ENCODE assay signal across 10 cellular contexts in the genomic region with DNA sequence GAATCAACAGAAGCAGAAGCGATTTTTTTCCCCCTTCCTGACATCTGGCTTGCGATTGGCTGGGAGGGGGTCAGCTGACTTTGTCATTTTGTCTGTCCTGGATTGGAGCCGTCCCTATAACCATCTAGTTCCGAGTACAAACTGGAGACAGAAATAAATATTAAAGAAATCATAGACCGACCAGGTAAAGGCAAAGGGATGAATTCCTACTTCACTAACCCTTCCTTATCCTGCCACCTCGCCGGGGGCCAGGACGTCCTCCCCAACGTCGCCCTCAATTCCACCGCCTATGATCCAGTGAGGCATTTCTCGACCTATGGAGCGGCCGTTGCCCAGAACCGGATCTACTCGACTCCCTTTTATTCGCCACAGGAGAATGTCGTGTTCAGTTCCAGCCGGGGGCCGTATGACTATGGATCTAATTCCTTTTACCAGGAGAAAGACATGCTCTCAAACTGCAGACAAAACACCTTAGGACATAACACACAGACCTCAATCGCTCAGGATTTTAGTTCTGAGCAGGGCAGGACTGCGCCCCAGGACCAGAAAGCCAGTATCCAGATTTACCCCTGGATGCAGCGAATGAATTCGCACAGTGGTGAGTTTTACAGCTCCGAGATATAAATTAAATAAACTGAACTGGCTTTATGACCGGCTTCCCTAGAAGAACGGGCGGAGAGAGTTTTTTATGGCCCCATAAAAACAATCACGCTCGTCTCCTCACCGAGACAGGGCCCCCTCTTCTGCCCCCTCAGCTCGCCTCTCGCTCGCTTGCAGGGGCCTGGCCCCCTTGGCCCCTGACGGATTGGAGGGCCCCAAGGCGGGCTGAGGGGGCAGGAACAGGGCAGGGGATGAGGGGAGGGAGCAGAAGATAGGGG. TPM values are rescaled to one million over a fixed set of nuclear protein-coding genes. Genes with fewer than 3 reads are reported as not detected.
A peak's percentile ranks its signal among the peaks of the same experiment; 100 is the strongest.
DNase-seq lines count a peak whose midpoint lies in the region; ATAC-seq and TF ChIP-seq lines count a peak whose summit lies in the region.
"Had no signal": no experiment of that assay in that cellular context is flagged by ENCODE, and none has a peak within 500 bp of the region (broad histone marks: within the 10 kb centered on the region; RNA-seq: fewer than 3 reads in every experiment).

Gene HOXC6, plus strand, starts transcription at position 117 of the 878 bp plus-strand sequence. Its CDS starts 82 bp downstream, at position 199.

- no peak for TF ChIP-seq CTCF in HFFc6 (IDR thresholded peaks at IDR 0.05)

- peaks cover 98% of the 10 kb centered on the region for H3K27me3 Mint-ChIP-seq in activated naive CD8-positive, alpha-beta T cell treated with anti-CD3 and anti-CD28 coated beads for 36 hours
- H3K27me3 Mint-ChIP-seq in HFFc6 (ENCODE audit: insufficient read depth) = peaks cover 72% of the 10 kb centered on the region

- peaks cover 33% of the 10 kb centered on the region for H3K4me1 Mint-ChIP-seq in activated naive CD8-positive, alpha-beta T cell treated with anti-CD3 and anti-CD28 coated beads for 36 hours
- H3K4me1 Mint-ChIP-seq in HFFc6 (ENCODE audit: low read depth) = peaks cover 16% of the 10 kb centered on the region; the same call in 1 of the 2 replicates

- no peak within 1 kb of the TSS for H3K27ac Mint-ChIP-seq in activated naive CD8-positive, alpha-beta T cell treated with anti-CD3 and anti-CD28 coated beads for 36 hours
- no peak within 1 kb of the TSS for H3K27ac Mint-ChIP-seq in HFFc6

- DNase-seq in 8988T (peak; percentile 86), HT-29 (ENCODE audit: low spot score) (peak; percentile 59), medulla oblongata (ENCODE audit: extremely low spot score) (peak; percentile 86), COLO829 (ENCODE audit: low spot score) (no peak), HFFc6 (no peak), NCI-H524 treated with DMSO at 0.1 percent for 48 hours (lab: John Stamatoyannopoulos, UW) (no peak)
- DNase-seq in activated naive CD8-positive, alpha-beta T cell treated with anti-CD3 and anti-CD28 coated beads for 36 hours = no peak
- DNase-seq: NCI-H1417, substantia nigra had no signal

- no peaks in the 10 kb centered on the region for H3K9me3 Mint-ChIP-seq in activated naive CD8-positive, alpha-beta T cell treated with anti-CD3 and anti-CD28 coated beads for 36 hours
- H3K9me3 Mint-ChIP-seq in HFFc6 = peaks cover 5% of the 10 kb centered on the region; the same call in 1 of the 2 replicates

- no peak for ATAC-seq in GM21825 (IDR thresholded peaks at IDR 0.05; ENCODE audit: unreplicated experiment)

- H3K4me3 Mint-ChIP-seq in activated naive CD8-positive, alpha-beta T cell treated with anti-CD3 and anti-CD28 coated beads for 36 hours = peak within 1 kb of the TSS; percentile 6
- H3K4me3 Mint-ChIP-seq in HFFc6 = no peak within 1 kb of the TSS

- no peaks in the 10 kb centered on the region for H3K36me3 Mint-ChIP-seq in activated naive CD8-positive, alpha-beta T cell treated with anti-CD3 and anti-CD28 coated beads for 36 hours
- H3K36me3 Mint-ChIP-seq in HFFc6 (ENCODE audit: low read depth) = no peaks in the 10 kb centered on the region

RNA-seq across cellular contexts. Expression of gene HOXC6, which starts in this region (rescaled TPM):
- 1.4 and 1.6 TPM in 2 replicates for total RNA-seq in HT-29 (2014; rRNA removed; shearing (Covaris generic))
- total RNA-seq in activated naive CD8-positive, alpha-beta T cell treated with anti-CD3 and anti-CD28 coated beads for 36 hours = not detected
- 1 to 10 TPM in 5 of 6 experiments, under 1 TPM in 1; 0.12 to 2.1 (median 1.6) TPM for total RNA-seq in HFFc6 (2021; fragmentation: NEBNext Ultra II Directional; extraction: Animal tissue kit (Norgen Biotek cat#: 25700))

Comparison
In these comparisons a context has a peak if more than half of its experiments do, and no peak if none do; other contexts are left out.
1. DNase-seq: peak in 8988T (single experiment), HT-29 (single experiment) and medulla oblongata (single experiment); none in activated naive CD8-positive, alpha-beta T cell treated with anti-CD3 and anti-CD28 coated beads for 36 hours (single experiment), COLO829 (single experiment), HFFc6 (single experiment) and NCI-H524 treated with DMSO at 0.1 percent for 48 hours (single experiment).